ENCODE assay signal across 2 cellular contexts in genomic region chr6:12718025-12718424, GRCh38.
TF ChIP-seq lines count a peak whose summit lies in the region.

No MANE protein-coding gene starts in this region.

TF ChIP-seq in IMR-90, 13 proteins besides CTCF, POLR2A, EP300 and RAD21:
- TF ChIP-seq RFX5 (IDR thresholded peaks at IDR 0.05; ENCODE audit: low read depth, low read length), result no peak

TF ChIP-seq in neural cell, 6 proteins besides CTCF, POLR2A, EP300 and RAD21:
- TF ChIP-seq MXI1 (conservative IDR thresholded peaks at IDR 0.05; ENCODE audit: poor library complexity, severe bottlenecking) (no peak), REST (IDR thresholded peaks at IDR 0.05; ENCODE audit: borderline replicate concordance) (peak; percentile 100), POLR2AphosphoS5 (IDR thresholded peaks at IDR 0.05) (peak; percentile 85), EZH2 (IDR thresholded peaks at IDR 0.05; ENCODE audit: borderline replicate concordance, insufficient read depth, low read length, poor library complexity, severe bottlenecking) (no peak), SMC3 (conservative IDR thresholded peaks at IDR 0.05; ENCODE audit: poor library complexity) (no peak), TAF1 (IDR thresholded peaks at IDR 0.05; ENCODE audit: low read depth) (no peak)
TF ChIP-seq in neural cell: peak in this region for 2.
